Comparison of ENCODE assay signal across 8 cellular contexts in genomic region chr14:32254952-32255679, GRCh38. TPM values are rescaled to one million over a fixed set of nuclear protein-coding genes. Genes with fewer than 3 reads are reported as not detected.
DNase-seq lines count a peak whose midpoint lies in the region; ATAC-seq and TF ChIP-seq lines count a peak whose summit lies in the region.

No MANE protein-coding gene starts in this region.

- no peaks in the 10 kb centered on the region for H3K79me2 ChIP-seq in Karpas-422 (ENCODE audit: low read length)

- no peaks in the 10 kb centered on the region for H3K9me3 Mint-ChIP-seq in activated naive CD8-positive, alpha-beta T cell treated with anti-CD3 and anti-CD28 coated beads, Interleukin-2, amount 50 U/mL, for 24 hours

- no peaks in the 10 kb centered on the region for H3K36me3 Mint-ChIP-seq in activated naive CD8-positive, alpha-beta T cell treated with anti-CD3 and anti-CD28 coated beads, Interleukin-2, amount 50 U/mL, for 24 hours (ENCODE audit: low read depth)

- no peaks in the 10 kb centered on the region for H3K27me3 Mint-ChIP-seq in activated naive CD8-positive, alpha-beta T cell treated with anti-CD3 and anti-CD28 coated beads, Interleukin-2, amount 50 U/mL, for 24 hours

- H3K36me3 ChIP-seq in Karpas-422 (ENCODE audit: insufficient read depth, low read length), result no peaks in the 10 kb centered on the region
- no peaks in the 10 kb centered on the region for H3K36me3 ChIP-seq in cardiac muscle cell

- H3K9me3 ChIP-seq in Karpas-422 (ENCODE audit: low read length) (no peaks in the 10 kb centered on the region), cardiac muscle cell (ENCODE audit: low read depth) (no peaks in the 10 kb centered on the region)

- H3K4me1 ChIP-seq in Karpas-422 (ENCODE audit: low read length) (no peaks in the 10 kb centered on the region), cardiac muscle cell (ENCODE audit: low read depth) (peaks cover 3% of the 10 kb centered on the region)

- DNase-seq in D341Med (ENCODE audit: low spot score) (peak; percentile 79), Karpas-422 (peak; percentile 90), SHP77 treated with DMSO at 0.1 percent for 48 hours (lab: John Stamatoyannopoulos, UW) (peak; percentile 76), cardiac muscle cell (ENCODE audit: low read depth in 1 of 2, low spot score in 1 of 2) (peak; percentile 82 to 83), posterior cingulate gyrus (peak; percentile 47 to 95 (median 71))
- DNase-seq in activated naive CD8-positive, alpha-beta T cell treated with anti-CD3 and anti-CD28 coated beads, Interleukin-2, amount 50 U/mL, for 24 hours, result peak; percentile 32

- no peaks in the 10 kb centered on the region for H4K20me1 ChIP-seq in Karpas-422 (ENCODE audit: insufficient read depth, low read depth, low read length)

- H3K27ac ChIP-seq in Karpas-422 (ENCODE audit: low read length), result no peak overlapping the region
- peak overlapping the region; percentile 78 for H3K27ac ChIP-seq in cardiac muscle cell

- no peaks in the 10 kb centered on the region for H3K27me3 ChIP-seq in Karpas-422 (ENCODE audit: low read length)
- H3K27me3 ChIP-seq in cardiac muscle cell, result no peaks in the 10 kb centered on the region

- peak; percentile 44 for ATAC-seq in GM21447 (IDR thresholded peaks at IDR 0.05; ENCODE audit: unreplicated experiment)
- ATAC-seq in activated naive CD8-positive, alpha-beta T cell treated with anti-CD3 and anti-CD28 coated beads, Interleukin-2, amount 50 U/mL, for 24 hours, result no peak
- ATAC-seq in GM18520 (IDR thresholded peaks at IDR 0.05; ENCODE audit: unreplicated experiment), result no peak

- H3K4me2 ChIP-seq in Karpas-422 (ENCODE audit: low read depth, low read length, poor library complexity, severe bottlenecking), result no peak overlapping the region

- H3K9me2 ChIP-seq in Karpas-422 (replicated peaks; ENCODE audit: insufficient read depth, low read length), result no peaks in the 10 kb centered on the region

- H3K9ac ChIP-seq in Karpas-422 (ENCODE audit: low read length), result no peak overlapping the region

- H3K4me3 Mint-ChIP-seq in activated naive CD8-positive, alpha-beta T cell treated with anti-CD3 and anti-CD28 coated beads, Interleukin-2, amount 50 U/mL, for 24 hours, result no peak overlapping the region

- no peak overlapping the region for H3K27ac Mint-ChIP-seq in activated naive CD8-positive, alpha-beta T cell treated with anti-CD3 and anti-CD28 coated beads, Interleukin-2, amount 50 U/mL, for 24 hours

- H3K4me3 ChIP-seq in Karpas-422 (ENCODE audit: low read length) (no peak overlapping the region), cardiac muscle cell (no peak overlapping the region)

- peak; percentile 79 for TF ChIP-seq CTCF in cardiac muscle cell (IDR thresholded peaks at IDR 0.05; ENCODE audit: low read depth, low read length)

- no peak overlapping the region for H2AFZ ChIP-seq in Karpas-422 (ENCODE audit: low read length)

- intact Hi-C loops in posterior cingulate gyrus (cut with DNase I), result loop anchor here (2.0 to 10.0 kb wide), 7 partner anchors 50 to 800 kb away; partner anchors contain the start of genes DTD2, RNU6-7 and RNU6-8

- peaks cover 16% of the 10 kb centered on the region for H3K4me1 Mint-ChIP-seq in activated naive CD8-positive, alpha-beta T cell treated with anti-CD3 and anti-CD28 coated beads, Interleukin-2, amount 50 U/mL, for 24 hours

RNA-seq across cellular contexts. Expression of gene RNU6-8, which starts 52.0 kb away (rescaled TPM):
- not detected in 2 replicates for total RNA-seq in Karpas-422 (2014; rRNA removed; shearing (Covaris generic); ENCODE audit: low replicate concordance)
- total RNA-seq in cardiac muscle cell, result not detected in 2 replicates
- not detected in 2 replicates for polyA plus RNA-seq in cardiac muscle cell

RNA-seq across cellular contexts. Expression of gene RNU6-7, which starts 53.3 kb away (rescaled TPM):
- total RNA-seq in Karpas-422 (2014; rRNA removed; shearing (Covaris generic); ENCODE audit: low replicate concordance), result not detected in 2 replicates
- total RNA-seq in cardiac muscle cell, result not detected in 2 replicates
- polyA plus RNA-seq in cardiac muscle cell, result not detected in 2 replicates

Comparison
In these comparisons a context has a peak if more than half of its experiments do, and no peak if none do; other contexts are left out.
1. DNase-seq: peak in every context shown above with its lines; median percentile 90 in Karpas-422; 82 in cardiac muscle cell; 79 in D341Med; 76 in SHP77 treated with DMSO at 0.1 percent for 48 hours; 71 in posterior cingulate gyrus; 32 in activated naive CD8-positive, alpha-beta T cell treated with anti-CD3 and anti-CD28 coated beads, Interleukin-2, amount 50 U/mL, for 24 hours.